8 cellular contexts compared by ENCODE assay signal in the genomic region with DNA sequence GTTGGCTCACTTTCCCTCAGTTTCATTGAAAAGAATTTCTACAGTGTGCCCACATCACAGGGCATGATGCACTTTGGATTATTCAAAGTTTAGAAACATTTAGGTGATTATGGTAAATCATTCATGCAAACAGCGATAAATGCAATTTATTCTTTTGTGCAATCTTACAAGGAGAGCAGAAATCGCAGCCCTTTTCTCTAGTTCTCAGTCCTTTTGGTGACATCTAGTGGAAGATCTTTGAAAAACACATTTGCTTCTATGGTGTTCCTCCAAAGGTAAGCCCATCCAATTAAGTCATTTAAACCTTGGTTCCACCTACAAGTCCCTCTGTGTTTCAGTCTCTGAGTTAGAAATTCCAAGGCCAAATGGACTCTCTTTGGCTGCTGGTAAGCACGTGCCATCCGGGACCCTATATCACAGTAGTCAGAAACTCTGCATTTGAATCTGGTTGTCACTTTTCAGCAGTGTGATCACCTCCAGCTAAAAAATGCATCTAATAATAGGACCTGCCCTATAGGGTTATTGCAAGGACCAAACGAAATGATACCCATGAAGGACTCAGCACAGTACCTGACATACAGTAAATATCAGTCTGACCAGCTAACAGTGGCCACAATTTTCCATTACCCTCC.
DNase-seq lines count a peak whose midpoint lies in the region; ATAC-seq and TF ChIP-seq lines count a peak whose summit lies in the region.

No MANE protein-coding gene starts in this region.

- in situ Hi-C loops in brain microvascular endothelial cell (cut with HindIII; ENCODE audit: low pct_ligation_motif_present, low sequenced_read_pairs): no loop called here

- H3K27ac ChIP-seq in brain microvascular endothelial cell: no peak overlapping the region
- no peak overlapping the region for H3K27ac ChIP-seq in left lung

- DNase-seq in AG20443 (ENCODE audit: low spot score) (peak; percentile 80), NCI-H2196 (lab: John Stamatoyannopoulos, UW; ENCODE audit: unreplicated experiment) (peak; percentile 78), brain microvascular endothelial cell (peak; percentile 33), left lung (no peak)
- no peak for DNase-seq in activated CD8-positive, alpha-beta memory T cell treated with anti-CD3 and anti-CD28 coated beads, Interleukin-2, amount 50 U/mL, for 4 hours

- H3K27me3 ChIP-seq in brain microvascular endothelial cell (replicated peaks): no peaks in the 10 kb centered on the region
- no peaks in the 10 kb centered on the region for H3K27me3 ChIP-seq in left lung

- ATAC-seq in left lung (peak; percentile 67), GM21515 (IDR thresholded peaks at IDR 0.05; ENCODE audit: unreplicated experiment) (no peak), GM21360 (IDR thresholded peaks at IDR 0.05; ENCODE audit: unreplicated experiment) (no peak)

- H3K4me1 ChIP-seq in left lung: no peaks in the 10 kb centered on the region

- H3K9me3 ChIP-seq in left lung: no peaks in the 10 kb centered on the region

- no peak overlapping the region for H3K4me3 ChIP-seq in brain microvascular endothelial cell (ENCODE audit: low read depth, low read length)
- no peak overlapping the region for H3K4me3 ChIP-seq in left lung

- TF ChIP-seq CTCF in GM12873 (IDR thresholded peaks at IDR 0.05; ENCODE audit: insufficient read depth, low read depth, low read length, missing control alignments): peak; percentile 58
- peak; percentile 55 for TF ChIP-seq CTCF in brain microvascular endothelial cell (IDR thresholded peaks at IDR 0.05; ENCODE audit: low read depth, low read length, missing control alignments)
- TF ChIP-seq CTCF in left lung (IDR thresholded peaks at IDR 0.05): peak; percentile 23 to 25

- H3K36me3 ChIP-seq in brain microvascular endothelial cell (replicated peaks) (peaks cover 14% of the 10 kb centered on the region), left lung (peaks cover 0 to 81% of the 10 kb centered on the region in 2 donors)

- intact Hi-C loops in left lung (cut with DNase I): no loop called here

Comparison
In these comparisons a context has a peak if more than half of its experiments do, and no peak if none do; other contexts are left out.
1. DNase-seq: peak in AG20443 (single experiment), NCI-H2196 (single experiment) and brain microvascular endothelial cell (single experiment); none in left lung (0 of 2) and activated CD8-positive, alpha-beta memory T cell treated with anti-CD3 and anti-CD28 coated beads, Interleukin-2, amount 50 U/mL, for 4 hours (single experiment).
2. Peak in every context shown above with its lines, with median percentiles within 50 percentile points of each other: CTCF ChIP-seq.